Comparison of ENCODE assay signal across 8 cellular contexts in genomic region chrX:14899607-14900006, GRCh38. TPM values are rescaled to one million over a fixed set of nuclear protein-coding genes. Genes with fewer than 3 reads are reported as not detected.
DNase-seq lines count a peak whose midpoint lies in the region; ATAC-seq and TF ChIP-seq lines count a peak whose summit lies in the region.

No MANE protein-coding gene starts in this region.

- peaks cover 7% of the 10 kb centered on the region for H3K4me1 Mint-ChIP-seq in activated T-helper 17 cell treated with anti-CD3 and anti-CD28 coated beads, Interleukin-2, amount 50 U/mL, for 72 hours
- H3K4me1 Mint-ChIP-seq in natural killer cell = peaks cover 0 to 6% of the 10 kb centered on the region in 2 donors

- H3K27ac ChIP-seq in effector memory CD4-positive, alpha-beta T cell (ENCODE audit: insufficient read depth, low read length, poor library complexity, severe bottlenecking) = no peak overlapping the region
- no peak overlapping the region for H3K27ac ChIP-seq in esophagus squamous epithelium

- H3K27ac Mint-ChIP-seq in activated T-helper 17 cell treated with anti-CD3 and anti-CD28 coated beads, Interleukin-2, amount 50 U/mL, for 72 hours = peak overlapping the region; percentile 43
- H3K27ac Mint-ChIP-seq in natural killer cell = peak overlapping the region; percentile 70

- no peaks in the 10 kb centered on the region for H3K9me3 ChIP-seq in effector memory CD4-positive, alpha-beta T cell (ENCODE audit: control insufficient read depth, low read length)
- no peaks in the 10 kb centered on the region for H3K9me3 ChIP-seq in esophagus squamous epithelium

- no peaks in the 10 kb centered on the region for H3K27me3 ChIP-seq in effector memory CD4-positive, alpha-beta T cell (replicated peaks; ENCODE audit: control insufficient read depth, insufficient read depth, low read length, poor library complexity, severe bottlenecking)
- H3K27me3 ChIP-seq in esophagus squamous epithelium = no peaks in the 10 kb centered on the region

- no peak overlapping the region for H3K4me3 ChIP-seq in effector memory CD4-positive, alpha-beta T cell (ENCODE audit: insufficient read depth, low read depth, low read length, poor library complexity, severe bottlenecking)
- H3K4me3 ChIP-seq in esophagus squamous epithelium = no peak overlapping the region

- H3K36me3 Mint-ChIP-seq in activated T-helper 17 cell treated with anti-CD3 and anti-CD28 coated beads, Interleukin-2, amount 50 U/mL, for 72 hours (ENCODE audit: low read depth) = peaks cover 47% of the 10 kb centered on the region
- peaks cover 10% of the 10 kb centered on the region for H3K36me3 Mint-ChIP-seq in natural killer cell

- DNase-seq in natural killer cell (no peak), esophagus squamous epithelium (lab: John Stamatoyannopoulos, UW) (no peak), NCI-H2081 treated with DMSO at 0.1 percent for 48 hours (lab: John Stamatoyannopoulos, UW) (no peak)
- DNase-seq in effector memory CD4-positive, alpha-beta T cell = no peak
- no peak for DNase-seq in activated CD4-positive, alpha-beta T cell treated with anti-CD3 and anti-CD28 coated beads, Interleukin-2, amount 50 U/mL, for 48 hours

- intact Hi-C loops in natural killer cell (cut with micrococcal nuclease) (no loop called here), esophagus squamous epithelium (cut with DNase I) (no loop called here)

- H3K9me3 Mint-ChIP-seq in activated T-helper 17 cell treated with anti-CD3 and anti-CD28 coated beads, Interleukin-2, amount 50 U/mL, for 72 hours = no peaks in the 10 kb centered on the region
- no peaks in the 10 kb centered on the region for H3K9me3 Mint-ChIP-seq in natural killer cell

- H3K4me1 ChIP-seq in effector memory CD4-positive, alpha-beta T cell (ENCODE audit: control insufficient read depth, insufficient read depth, low read length, poor library complexity, severe bottlenecking) = no peaks in the 10 kb centered on the region
- no peaks in the 10 kb centered on the region for H3K4me1 ChIP-seq in esophagus squamous epithelium

- H3K36me3 ChIP-seq in effector memory CD4-positive, alpha-beta T cell (ENCODE audit: control insufficient read depth, insufficient read depth, low read length) = no peaks in the 10 kb centered on the region
- H3K36me3 ChIP-seq in esophagus squamous epithelium = peaks cover 0 to 22% (median 0%) of the 10 kb centered on the region in 3 donors

- no peak for TF ChIP-seq CTCF in natural killer cell (IDR thresholded peaks at IDR 0.05)
- TF ChIP-seq CTCF in esophagus squamous epithelium (IDR thresholded peaks at IDR 0.05) = no peak

- TF ChIP-seq POLR2A in esophagus squamous epithelium (IDR thresholded peaks at IDR 0.05) = no peak

- ATAC-seq in GM18907 (IDR thresholded peaks at IDR 0.05; ENCODE audit: unreplicated experiment) (peak; percentile 95), HG03135 (IDR thresholded peaks at IDR 0.05; ENCODE audit: unreplicated experiment) (peak; percentile 80), natural killer cell (peak; percentile 66 to 96 (median 82))
- peak; percentile 87 for ATAC-seq in activated T-helper 17 cell treated with anti-CD3 and anti-CD28 coated beads, Interleukin-2, amount 50 U/mL, for 72 hours (replicated peaks)

- H3K27me3 Mint-ChIP-seq in activated T-helper 17 cell treated with anti-CD3 and anti-CD28 coated beads, Interleukin-2, amount 50 U/mL, for 72 hours = no peaks in the 10 kb centered on the region
- H3K27me3 Mint-ChIP-seq in natural killer cell (ENCODE audit: low read depth in 2 of 2) = no peaks in the 10 kb centered on the region

- no peak overlapping the region for H3K4me3 Mint-ChIP-seq in activated T-helper 17 cell treated with anti-CD3 and anti-CD28 coated beads, Interleukin-2, amount 50 U/mL, for 72 hours
- no peak overlapping the region for H3K4me3 Mint-ChIP-seq in natural killer cell

RNA-seq across cellular contexts. Expression of gene MOSPD2, which starts 26.4 kb away (rescaled TPM):
- total RNA-seq in activated T-helper 17 cell treated with anti-CD3 and anti-CD28 coated beads, Interleukin-2, amount 50 U/mL, for 72 hours = 10 to 100 TPM; 10.9 to 12.2 TPM
- 10 to 100 TPM; 10.5 to 18.0 (median 11.2) TPM for total RNA-seq in natural killer cell
- total RNA-seq in esophagus squamous epithelium = 10 to 100 TPM; 10.2 to 15.6 (median 11.4) TPM

RNA-seq across cellular contexts. Expression of gene FANCB, which starts 26.7 kb away (rescaled TPM):
- 10 to 100 TPM; 12.7 to 17.2 TPM for total RNA-seq in activated T-helper 17 cell treated with anti-CD3 and anti-CD28 coated beads, Interleukin-2, amount 50 U/mL, for 72 hours
- total RNA-seq in natural killer cell = 1 to 10 TPM; 6.0 to 9.3 (median 7.8) TPM
- total RNA-seq in esophagus squamous epithelium = 1 to 10 TPM in 3 of 4 donors, under 1 TPM in 1; 0.53 to 7.8 (median 1.8) TPM
